1 cellular context compared by ENCODE assay signal in genomic region chr1:171485375-171486047, GRCh38.
TF ChIP-seq lines count a peak whose summit lies in the region.

PRRC2C (plus strand) TSS chr1:171485530; CDS start chr1:171512089, 26,559 bp downstream.

TF ChIP-seq in A549, 52 proteins besides CTCF, POLR2A, EP300 and RAD21 (continued from another document):
- TF ChIP-seq EHMT2 (IDR thresholded peaks at IDR 0.05; ENCODE audit: low read depth), result no peak
